Comparison of ENCODE assay signal across 24 cellular contexts in the genomic region with DNA sequence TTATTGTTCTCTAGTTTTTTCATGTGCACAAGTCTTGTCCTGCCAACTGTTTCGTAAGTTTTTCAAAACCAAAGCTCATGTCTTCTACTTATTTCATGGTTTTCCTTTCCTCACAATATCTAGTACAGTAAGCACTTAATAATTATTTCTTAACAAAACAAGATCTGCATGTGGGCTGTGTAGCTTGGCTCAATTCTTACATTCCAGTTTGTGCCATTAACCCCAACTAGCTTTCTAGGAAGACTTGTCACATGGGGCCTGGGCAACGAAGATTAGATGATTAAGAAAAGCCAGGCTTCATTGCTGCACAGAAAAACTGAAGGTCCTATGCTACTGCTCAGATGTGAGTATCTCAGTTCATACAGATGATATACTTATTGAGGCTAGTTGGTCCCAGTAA.
DNase-seq lines count a peak whose midpoint lies in the region; ATAC-seq, FAIRE-seq and TF ChIP-seq lines count a peak whose summit lies in the region.
"Had no signal": no experiment of that assay in that cellular context is flagged by ENCODE, and none has a peak within 500 bp of the region (broad histone marks: within the 10 kb centered on the region; RNA-seq: fewer than 3 reads in every experiment).

No MANE protein-coding gene starts in this region.

- no peaks in the 10 kb centered on the region for H3K79me2 ChIP-seq in OCI-LY3 (ENCODE audit: low read length)

- H3K4me3 ChIP-seq in OCI-LY3 (ENCODE audit: low read length): no peak overlapping the region
- H3K4me3 ChIP-seq: smooth muscle cell, tibial artery had no signal

- no peak overlapping the region for H3K27ac Mint-ChIP-seq in osteocyte (ENCODE audit: unreplicated experiment)
- H3K27ac Mint-ChIP-seq: activated CD8-positive, alpha-beta T cell treated with anti-CD3 and anti-CD28 coated beads, Interleukin-2, amount 10 ng/mL, durations not matched to agents 7 days and 5 days; effector memory CD8-positive, alpha-beta T cell; natural killer cell treated with Interleukin-12 subunit alpha and Interleukin-12 subunit beta and Interleukin-15 and Interleukin-18, amount 100 ng/mL, for 72 hours had no signal

- H4K20me1 ChIP-seq in OCI-LY3 (ENCODE audit: insufficient read depth, low read length): no peaks in the 10 kb centered on the region

- H3K36me3 Mint-ChIP-seq in osteocyte (ENCODE audit: unreplicated experiment): no peaks in the 10 kb centered on the region
- H3K36me3 Mint-ChIP-seq: natural killer cell treated with Interleukin-12 subunit alpha and Interleukin-12 subunit beta and Interleukin-15 and Interleukin-18, amount 100 ng/mL, for 72 hours had no signal

- H3K4me3 Mint-ChIP-seq in osteocyte (ENCODE audit: unreplicated experiment): no peak overlapping the region
- H3K4me3 Mint-ChIP-seq: activated CD8-positive, alpha-beta T cell treated with anti-CD3 and anti-CD28 coated beads, Interleukin-2, amount 10 ng/mL, durations not matched to agents 7 days and 5 days; effector memory CD8-positive, alpha-beta T cell; natural killer cell treated with Interleukin-12 subunit alpha and Interleukin-12 subunit beta and Interleukin-15 and Interleukin-18, amount 100 ng/mL, for 72 hours had no signal

- H3K4me2 ChIP-seq in OCI-LY3 (ENCODE audit: low read length): no peak overlapping the region
- H3K4me2 ChIP-seq: smooth muscle cell had no signal

- H3K9me3 ChIP-seq in OCI-LY3 (ENCODE audit: insufficient read depth, low read length): no peaks in the 10 kb centered on the region
- H3K9me3 ChIP-seq: tibial artery had no signal

- no peak overlapping the region for H3K27ac ChIP-seq in OCI-LY3 (ENCODE audit: low read length)
- H3K27ac ChIP-seq: tibial artery had no signal

- FAIRE-seq in colon (lab: Jason Lieb, UNC): peak; percentile 18

- ATAC-seq in HG02885 (IDR thresholded peaks at IDR 0.05; ENCODE audit: poor library complexity, unreplicated experiment): no peak
- no peak for ATAC-seq in HG03520 (IDR thresholded peaks at IDR 0.05; ENCODE audit: unreplicated experiment)
- ATAC-seq: activated CD8-positive, alpha-beta T cell treated with anti-CD3 and anti-CD28 coated beads, Interleukin-2, amount 10 ng/mL, durations not matched to agents 7 days and 5 days; effector memory CD8-positive, alpha-beta T cell; natural killer cell treated with Interleukin-12 subunit alpha and Interleukin-12 subunit beta and Interleukin-15 and Interleukin-18, amount 100 ng/mL, for 72 hours had no signal

- H3K27me3 ChIP-seq in OCI-LY3 (ENCODE audit: low read depth, low read length): no peaks in the 10 kb centered on the region
- H3K27me3 ChIP-seq: tibial artery had no signal

- H3K9me3 Mint-ChIP-seq in osteocyte (ENCODE audit: unreplicated experiment): peaks cover 23% of the 10 kb centered on the region
- H3K9me3 Mint-ChIP-seq: natural killer cell treated with Interleukin-12 subunit alpha and Interleukin-12 subunit beta and Interleukin-15 and Interleukin-18, amount 100 ng/mL, for 72 hours had no signal

- DNase-seq in hepatic stellate cell (ENCODE audit: low spot score) (peak; percentile 1), ureter (ENCODE audit: low spot score) (peak; percentile 42), osteocyte (ENCODE audit: extremely low spot score, unreplicated experiment) (no peak)
- DNase-seq: activated CD4-positive, CD25-positive, alpha-beta regulatory T cell; activated CD8-positive, alpha-beta T cell treated with anti-CD3 and anti-CD28 coated beads, Interleukin-2, amount 10 ng/mL, durations not matched to agents 7 days and 5 days; activated naive CD4-positive, alpha-beta T cell; activated T-cell treated with anti-CD3 and anti-CD28 coated beads, Interleukin-2, amount 50 U/mL, for 1 hour; amygdala; cerebellar nuclear complex; DMS79; effector memory CD8-positive, alpha-beta T cell; NCI-H1436; NCI-H510A; RPMI8226; stimulated activated CD4-positive, alpha-beta T cell treated with anti-CD3 and anti-CD28 coated beads, Interleukin-2, amount 100 ng/mL, for 48 hours; stimulated activated naive CD4-positive, alpha-beta T cell treated with Interleukin-2 at 50 U/mL for 16 hours; T-helper 9 cell; tibial artery had no signal

- peak overlapping the region; percentile 40 for H2AFZ ChIP-seq in OCI-LY3 (ENCODE audit: low read depth, low read length)

- H3K4me1 Mint-ChIP-seq in osteocyte (ENCODE audit: unreplicated experiment): peaks cover 4% of the 10 kb centered on the region

- no peak overlapping the region for H3K9ac ChIP-seq in OCI-LY3 (ENCODE audit: low read length)

- H3K36me3 ChIP-seq in OCI-LY3 (replicated peaks; ENCODE audit: low read depth, low read length): no peaks in the 10 kb centered on the region
- H3K36me3 ChIP-seq: tibial artery had no signal

- no peaks in the 10 kb centered on the region for H3K4me1 ChIP-seq in OCI-LY3 (ENCODE audit: low read length)
- H3K4me1 ChIP-seq: tibial artery had no signal

- TF ChIP-seq CTCF in OCI-LY3 (IDR thresholded peaks at IDR 0.05; ENCODE audit: low read depth, low read length): no peak
- TF ChIP-seq CTCF in osteocyte (IDR thresholded peaks at IDR 0.05): no peak

- peaks cover 2% of the 10 kb centered on the region for H3K27me3 Mint-ChIP-seq in osteocyte (ENCODE audit: unreplicated experiment)
- H3K27me3 Mint-ChIP-seq: effector memory CD8-positive, alpha-beta T cell; natural killer cell treated with Interleukin-12 subunit alpha and Interleukin-12 subunit beta and Interleukin-15 and Interleukin-18, amount 100 ng/mL, for 72 hours had no signal
